24 cellular contexts compared by ENCODE assay signal in the genomic region with DNA sequence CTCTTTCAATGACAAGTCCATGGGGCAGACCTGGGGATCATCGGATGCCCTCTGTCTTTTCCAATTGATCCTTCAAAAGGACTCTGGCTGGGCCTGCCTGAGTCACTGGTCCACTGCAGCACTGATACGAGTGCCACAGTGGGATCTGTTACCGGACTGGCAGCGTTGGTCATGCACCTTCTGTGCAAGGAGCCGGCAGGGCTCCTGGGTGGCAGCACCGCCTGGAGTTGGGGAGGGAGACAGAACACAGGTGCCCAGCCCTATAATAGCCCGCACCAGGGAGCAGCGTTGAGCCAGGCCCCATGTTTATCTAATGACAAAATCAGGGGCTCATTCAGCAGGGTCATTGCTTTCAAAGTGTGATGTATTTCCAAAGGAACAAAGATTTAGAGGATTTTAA.
DNase-seq lines count a peak whose midpoint lies in the region; ATAC-seq and TF ChIP-seq lines count a peak whose summit lies in the region.
"Had no signal": no experiment of that assay in that cellular context is flagged by ENCODE, and none has a peak within 500 bp of the region (broad histone marks: within the 10 kb centered on the region; RNA-seq: fewer than 3 reads in every experiment).

No MANE protein-coding gene starts in this region.

- intact Hi-C loops in spleen (cut with DNase I; ENCODE audit: low total_unique reads), result no loop called here

- peaks cover 0 to 22% (median 6%) of the 10 kb centered on the region in 6 donors for H3K4me1 ChIP-seq in spleen
- H3K4me1 ChIP-seq: A549, BE2C, HAP-1 had no signal

- 89 to 95% (median 94%) methylated on average over 8 of the region's 8 CpGs for WGBS in spleen, 5 donors

- TF ChIP-seq POLR2A in spleen (IDR thresholded peaks at IDR 0.05), result no peak

- no peak overlapping the region for H3K4me3 Mint-ChIP-seq in activated T-cell treated with anti-CD3 and anti-CD28 coated beads, Interleukin-2, amount 50 U/mL, for 4 hours
- H3K4me3 Mint-ChIP-seq: CD14-positive monocyte; CD4-positive, alpha-beta T cell; CD8-positive, alpha-beta memory T cell; HFFc6 had no signal

- H3K9me3 Mint-ChIP-seq in activated T-cell treated with anti-CD3 and anti-CD28 coated beads, Interleukin-2, amount 50 U/mL, for 4 hours, result no peaks in the 10 kb centered on the region
- H3K9me3 Mint-ChIP-seq: CD14-positive monocyte; CD4-positive, alpha-beta T cell; HFFc6 had no signal

- H3K27ac ChIP-seq in coronary artery (no peak overlapping the region), spleen (no peak overlapping the region)
- H3K27ac ChIP-seq: A549; BLaER1 treated with 17β-estradiol and CSF1 and Interleukin-3, amounts not matched to agents 10 nM and 100 nM had no signal

- no peaks in the 10 kb centered on the region for H3K36me3 ChIP-seq in spleen
- H3K36me3 ChIP-seq: BE2C; BLaER1 treated with 17β-estradiol and CSF1 and Interleukin-3, amounts not matched to agents 10 nM and 100 nM; HAP-1 had no signal

- peak; percentile 29 for DNase-seq in NCI-H69 (lab: John Stamatoyannopoulos, UW)
- DNase-seq in coronary artery (ENCODE audit: low spot score), result peak; percentile 47
- DNase-seq in mesenteric fat pad (ENCODE audit: low spot score), result peak; percentile 87
- peak; percentile 44 for DNase-seq in spleen
- DNase-seq in NCI-H1092 treated with DMSO at 0.1 percent for 48 hours (lab: John Stamatoyannopoulos, UW), result no peak
- DNase-seq in dermis blood vessel endothelial cell, result no peak
- DNase-seq in activated T-cell treated with anti-CD3 and anti-CD28 coated beads, Interleukin-2, amount 50 U/mL, for 4 hours, result no peak
- DNase-seq: 8988T; ACHN; AML-193; BE2C; Calu3; CD4-positive, alpha-beta T cell; CD8-positive, alpha-beta memory T cell; COR-L47; DMS53; DND-41; GOT3; HFFc6 had no signal

- TF ChIP-seq CTCF in coronary artery (IDR thresholded peaks at IDR 0.05), result no peak
- TF ChIP-seq CTCF in spleen (IDR thresholded peaks at IDR 0.05 in 8 of 11, conservative IDR thresholded peaks at IDR 0.05 in 3 of 11), result no peak

- H3K27me3 Mint-ChIP-seq in activated T-cell treated with anti-CD3 and anti-CD28 coated beads, Interleukin-2, amount 50 U/mL, for 4 hours (ENCODE audit: low read depth), result peaks cover 13% of the 10 kb centered on the region

- no peak for ATAC-seq in HG03442 (IDR thresholded peaks at IDR 0.05; ENCODE audit: unreplicated experiment)
- no peak for ATAC-seq in activated T-cell treated with anti-CD3 and anti-CD28 coated beads, Interleukin-2, amount 50 U/mL, for 4 hours
- ATAC-seq: A549 had no signal

- H3K4me3 ChIP-seq in coronary artery (no peak overlapping the region), spleen (no peak overlapping the region)
- H3K4me3 ChIP-seq: A549; BLaER1 treated with 17β-estradiol and CSF1 and Interleukin-3, amounts not matched to agents 10 nM and 100 nM; HAP-1 had no signal

- H3K27me3 ChIP-seq in spleen (replicated peaks in 1 of 7), result peaks cover 0 to 33% (median 0%) of the 10 kb centered on the region in 7 donors
- H3K27me3 ChIP-seq: BE2C; BLaER1 treated with 17β-estradiol and CSF1 and Interleukin-3, amounts not matched to agents 10 nM and 100 nM had no signal

- no peaks in the 10 kb centered on the region for H3K36me3 Mint-ChIP-seq in activated T-cell treated with anti-CD3 and anti-CD28 coated beads, Interleukin-2, amount 50 U/mL, for 4 hours (ENCODE audit: insufficient read depth)
- H3K36me3 Mint-ChIP-seq: CD14-positive monocyte; CD8-positive, alpha-beta memory T cell had no signal

- no peaks in the 10 kb centered on the region for H3K9me3 ChIP-seq in spleen
- H3K9me3 ChIP-seq: A549, BE2C, HAP-1 had no signal

- H3K4me1 Mint-ChIP-seq in activated T-cell treated with anti-CD3 and anti-CD28 coated beads, Interleukin-2, amount 50 U/mL, for 4 hours (ENCODE audit: low read depth), result no peaks in the 10 kb centered on the region
- H3K4me1 Mint-ChIP-seq: CD8-positive, alpha-beta memory T cell had no signal

Comparison
In these comparisons a context has a peak if more than half of its experiments do, and no peak if none do; other contexts are left out.
1. DNase-seq: peak in NCI-H69 (single experiment), coronary artery (single experiment), mesenteric fat pad (single experiment) and spleen (single experiment); none in NCI-H1092 treated with DMSO at 0.1 percent for 48 hours (single experiment), dermis blood vessel endothelial cell (single experiment) and activated T-cell treated with anti-CD3 and anti-CD28 coated beads, Interleukin-2, amount 50 U/mL, for 4 hours (single experiment).